In genomic region chr9:32289756-32290155, GRCh38 we compare ENCODE assay signal across 29 cellular contexts.
"Had no signal": no experiment of that assay in that cellular context is flagged by ENCODE, and none has a peak within 500 bp of the region (broad histone marks: within the 10 kb centered on the region; RNA-seq: fewer than 3 reads in every experiment).

No MANE protein-coding gene starts in this region.

- H3K27ac Mint-ChIP-seq: dendritic cell treated with granulocyte-macrophage colony-stimulating factor and Interleukin-4, amounts not matched to agents 40 ng/mL and 50 ng/mL, for 4 days; effector memory CD8-positive, alpha-beta T cell; endodermal cell had no signal

- DNase-seq: colonic mucosa; cortex of kidney; dermis blood vessel endothelial cell; dorsolateral prefrontal cortex; effector CD4-positive, alpha-beta T cell; effector CD8-positive, alpha-beta T cell; effector memory CD4-positive, alpha-beta T cell; effector memory CD8-positive, alpha-beta T cell; endodermal cell; erythroblast; esophagus squamous epithelium; foreskin fibroblast; foreskin keratinocyte; foreskin melanocyte; gastrocnemius medialis; glutamatergic neuron; head of caudate nucleus; heart left ventricle; heart right ventricle had no signal

- H3K4me1 ChIP-seq: colonic mucosa, esophagus muscularis mucosa, esophagus squamous epithelium, foreskin keratinocyte, gastrocnemius medialis, gastroesophageal sphincter, heart left ventricle, heart right ventricle had no signal

- H3K4me3 Mint-ChIP-seq: dendritic cell treated with granulocyte-macrophage colony-stimulating factor and Interleukin-4, amounts not matched to agents 40 ng/mL and 50 ng/mL, for 4 days; effector memory CD8-positive, alpha-beta T cell; endodermal cell had no signal

- H3K36me3 ChIP-seq: colonic mucosa, esophagus muscularis mucosa, esophagus squamous epithelium, gastrocnemius medialis, gastroesophageal sphincter, heart left ventricle, heart right ventricle had no signal

- H3K27ac ChIP-seq: colonic mucosa, coronary artery, dorsolateral prefrontal cortex, epithelial cell of prostate, esophagus muscularis mucosa, esophagus squamous epithelium, foreskin keratinocyte, gastrocnemius medialis, gastroesophageal sphincter, heart left ventricle, heart right ventricle had no signal

- H3K27me3 ChIP-seq: colonic mucosa, esophagus muscularis mucosa, esophagus squamous epithelium, foreskin keratinocyte, gastrocnemius medialis, gastroesophageal sphincter, heart left ventricle, heart right ventricle had no signal

- H3K9me3 ChIP-seq: colonic mucosa, esophagus muscularis mucosa, esophagus squamous epithelium, gastrocnemius medialis, gastroesophageal sphincter, heart left ventricle, heart right ventricle had no signal

- H3K4me3 ChIP-seq: colonic mucosa, coronary artery, dorsolateral prefrontal cortex, esophagus muscularis mucosa, esophagus squamous epithelium, gastrocnemius medialis, gastroesophageal sphincter, heart left ventricle, heart right ventricle had no signal

- H3K4me1 Mint-ChIP-seq: endodermal cell had no signal

- H3K9me3 Mint-ChIP-seq: dendritic cell treated with granulocyte-macrophage colony-stimulating factor and Interleukin-4, amounts not matched to agents 40 ng/mL and 50 ng/mL, for 4 days had no signal

- H3K27me3 Mint-ChIP-seq: dendritic cell treated with granulocyte-macrophage colony-stimulating factor and Interleukin-4, amounts not matched to agents 40 ng/mL and 50 ng/mL, for 4 days had no signal

- ATAC-seq: effector memory CD8-positive, alpha-beta T cell; esophagus mucosa; foreskin keratinocyte; gastrocnemius medialis; gastroesophageal sphincter; heart left ventricle; heart right ventricle had no signal

- FAIRE-seq: colon, endometrium, endothelial cell of umbilical vein, frontal cortex had no signal
